ENCODE assay signal across 9 cellular contexts in genomic region chr9:129321511-129322021, GRCh38.
A peak's percentile ranks its signal among the peaks of the same experiment; 100 is the strongest.
DNase-seq lines count a peak whose midpoint lies in the region; ATAC-seq and TF ChIP-seq lines count a peak whose summit lies in the region.
"Had no signal": no experiment of that assay in that cellular context is flagged by ENCODE, and none has a peak within 500 bp of the region (broad histone marks: within the 10 kb centered on the region; RNA-seq: fewer than 3 reads in every experiment).

No MANE protein-coding gene starts in this region.

- H3K4me1 ChIP-seq in Caco-2 (peaks cover 43% of the 10 kb centered on the region), iPS-20b (ENCODE audit: insufficient read depth, low read length) (0 out of 2 replicates have a peak, but pooled peaks cover 4% of the 10 kb centered on the region), gastrocnemius medialis (peaks cover 32 to 37% of the 10 kb centered on the region in 2 donors)

- H3K36me3 ChIP-seq in Caco-2 (ENCODE audit: control insufficient read depth, insufficient read depth, low read length) (no peaks in the 10 kb centered on the region), iPS-20b (ENCODE audit: insufficient read depth, low read depth, low read length) (no peaks in the 10 kb centered on the region), gastrocnemius medialis (no peaks in the 10 kb centered on the region)

- H3K27me3 ChIP-seq in Caco-2 (replicated peaks; ENCODE audit: control insufficient read depth, insufficient read depth, low read length): no peaks in the 10 kb centered on the region
- peaks cover 20% of the 10 kb centered on the region for H3K27me3 ChIP-seq in iPS-20b (ENCODE audit: insufficient read depth, low read length)
- no peaks in the 10 kb centered on the region for H3K27me3 ChIP-seq in gastrocnemius medialis

- no peaks in the 10 kb centered on the region for H3K9me3 Mint-ChIP-seq in Caco-2 (ENCODE audit: unreplicated experiment)
- H3K9me3 Mint-ChIP-seq in activated CD8-positive, alpha-beta T cell treated with anti-CD3 and anti-CD28 coated beads for 36 hours: no peaks in the 10 kb centered on the region

- BruUV-seq in Caco-2 (replicated peaks; lab: Mats Ljungman, UMichigan): no TSS peak

- H3K9ac ChIP-seq in iPS-20b (ENCODE audit: low read depth, low read length): no peak overlapping the region; the same call in 1 of the 2 replicates

- POLR2A ChIA-PET in Caco-2 (lab: Charles Lee): no interaction called here
- POLR2A ChIA-PET in activated CD8-positive, alpha-beta T cell treated with anti-CD3 and anti-CD28 coated beads for 36 hours (lab: Charles Lee): interaction anchor here (0.5 to 2.8 kb wide), 2 partner anchors 13 to 210 kb away, joined by 4 to 14 read pairs; partner anchors contain the start of gene PTPA

- H3K4me3 ChIP-seq in Caco-2 (ENCODE audit: low read depth, low read length) (no peak overlapping the region), iPS-20b (ENCODE audit: low read length) (peak overlapping the region; percentile 38; the same call in 1 of the 2 replicates), gastrocnemius medialis (peak overlapping the region; percentile 39 to 62 (median 48))

- no peaks in the 10 kb centered on the region for H3K27me3 Mint-ChIP-seq in Caco-2 (ENCODE audit: insufficient read depth, unreplicated experiment)
- H3K27me3 Mint-ChIP-seq in activated CD8-positive, alpha-beta T cell treated with anti-CD3 and anti-CD28 coated beads for 36 hours: no peaks in the 10 kb centered on the region

- DNase-seq in Caco-2 (peak in 1 of 2 experiments; percentile 16), gastrocnemius medialis (peak in 1 of 2 donors; percentile 5), retina (no peak), H4 (ENCODE audit: low spot score) (no peak), NCI-H1092 (lab: John Stamatoyannopoulos, UW) (no peak), OCI-M1 (lab: John Stamatoyannopoulos, UW) (no peak)
- DNase-seq in activated CD8-positive, alpha-beta T cell treated with anti-CD3 and anti-CD28 coated beads for 36 hours: peak; percentile 1
- DNase-seq: NCI-H446 had no signal

- no peaks in the 10 kb centered on the region for H3K36me3 Mint-ChIP-seq in Caco-2 (ENCODE audit: insufficient read depth, unreplicated experiment)
- no peaks in the 10 kb centered on the region for H3K36me3 Mint-ChIP-seq in activated CD8-positive, alpha-beta T cell treated with anti-CD3 and anti-CD28 coated beads for 36 hours (ENCODE audit: low read depth)

- ATAC-seq in activated CD8-positive, alpha-beta T cell treated with anti-CD3 and anti-CD28 coated beads for 36 hours: no peak
- ATAC-seq in gastrocnemius medialis: no peak

- CTCF ChIA-PET in Caco-2 (lab: Charles Lee): interaction anchor here (2.3 kb wide), 1 partner anchor 13 kb away, joined by 9 read pairs; no protein-coding TSS in a partner anchor
- CTCF ChIA-PET in activated CD8-positive, alpha-beta T cell treated with anti-CD3 and anti-CD28 coated beads for 36 hours (lab: Charles Lee): interaction anchor here (0.9 to 5.6 kb wide), 5 partner anchors 9 to 287 kb away, joined by 3 to 26 read pairs (median 5); no protein-coding TSS in a partner anchor

- H3K27ac Mint-ChIP-seq in Caco-2 (ENCODE audit: unreplicated experiment): peak overlapping the region; percentile 46
- H3K27ac Mint-ChIP-seq in activated CD8-positive, alpha-beta T cell treated with anti-CD3 and anti-CD28 coated beads for 36 hours: no peak overlapping the region

- H3K4me1 Mint-ChIP-seq in Caco-2 (ENCODE audit: low read depth, unreplicated experiment): peaks cover 33% of the 10 kb centered on the region
- H3K4me1 Mint-ChIP-seq in activated CD8-positive, alpha-beta T cell treated with anti-CD3 and anti-CD28 coated beads for 36 hours (ENCODE audit: low read depth): peaks cover 26% of the 10 kb centered on the region

- H3K27ac ChIP-seq in iPS-20b (ENCODE audit: low read length) (no peak overlapping the region), gastrocnemius medialis (peak overlapping the region; percentile 60 to 84 (median 75))

- TF ChIP-seq CTCF in Caco-2 (IDR thresholded peaks at IDR 0.05; ENCODE audit: insufficient read depth in 1 of 2, low read depth in 1 of 2, low read length in 1 of 2, severe bottlenecking in 1 of 2, unreplicated experiment in 1 of 2) (no peak), gastrocnemius medialis (IDR thresholded peaks at IDR 0.05 in 4 of 5, conservative IDR thresholded peaks at IDR 0.05 in 1 of 5) (no peak)
- TF ChIP-seq CTCF in activated CD8-positive, alpha-beta T cell treated with anti-CD3 and anti-CD28 coated beads for 36 hours (IDR thresholded peaks at IDR 0.05): no peak

- H3K9me3 ChIP-seq in Caco-2: no peaks in the 10 kb centered on the region
- no peaks in the 10 kb centered on the region for H3K9me3 ChIP-seq in iPS-20b (ENCODE audit: insufficient read depth, low read depth, low read length)
- H3K9me3 ChIP-seq in gastrocnemius medialis: no peaks in the 10 kb centered on the region

- intact Hi-C loops in Caco-2 (cut with micrococcal nuclease; ENCODE audit: unreplicated experiment) (no loop called here), gastrocnemius medialis (cut with DNase I; ENCODE audit: low total_unique reads) (loop anchor here (5.0 kb wide), 1 partner anchor 144 kb away; the partner anchor contains the start of gene IER5L)
- intact Hi-C loops in activated CD8-positive, alpha-beta T cell treated with anti-CD3 and anti-CD28 coated beads for 36 hours (cut with micrococcal nuclease): loop anchor here (10.0 kb wide), 2 partner anchors 147 to 283 kb away; partner anchors contain the start of gene IER5L

- no peak overlapping the region for H3K4me3 Mint-ChIP-seq in Caco-2 (ENCODE audit: unreplicated experiment)
- H3K4me3 Mint-ChIP-seq in activated CD8-positive, alpha-beta T cell treated with anti-CD3 and anti-CD28 coated beads for 36 hours: peak overlapping the region; percentile 41

- no peak for TF ChIP-seq POLR2A in gastrocnemius medialis (IDR thresholded peaks at IDR 0.05)

- in situ Hi-C loops in gastrocnemius medialis (cut with MboI; ENCODE audit: low sequenced_read_pairs in 4 of 4): no loop called here
